Comparison of ENCODE assay signal across 29 cellular contexts in genomic region chr6:142695016-142695415, GRCh38.
DNase-seq lines count a peak whose midpoint lies in the region; ATAC-seq, FAIRE-seq and TF ChIP-seq lines count a peak whose summit lies in the region.
"Had no signal": no experiment of that assay in that cellular context is flagged by ENCODE, and none has a peak within 500 bp of the region (broad histone marks: within the 10 kb centered on the region; RNA-seq: fewer than 3 reads in every experiment).

No MANE protein-coding gene starts in this region.

- TF ChIP-seq CTCF in colonic mucosa (IDR thresholded peaks at IDR 0.05) = no peak
- no peak for TF ChIP-seq CTCF in mucosa of descending colon (IDR thresholded peaks at IDR 0.05)
- TF ChIP-seq CTCF in adrenal gland (IDR thresholded peaks at IDR 0.05) = no peak

- H3K36me3 ChIP-seq in MG63 (no peaks in the 10 kb centered on the region), colonic mucosa (no peaks in the 10 kb centered on the region), mucosa of descending colon (ENCODE audit: low read depth) (no peaks in the 10 kb centered on the region), adrenal gland (replicated peaks in 1 of 2) (no peaks in the 10 kb centered on the region)
- H3K36me3 ChIP-seq: gastroesophageal sphincter, pancreas, transverse colon had no signal

- H3K27ac ChIP-seq in colonic mucosa (no peak overlapping the region), adrenal gland (no peak overlapping the region)
- H3K27ac ChIP-seq: KMS-11, pancreas had no signal

- TF ChIP-seq POLR2A in GM12892 (IDR thresholded peaks at IDR 0.05; ENCODE audit: low read depth, low read length) = no peak
- no peak for TF ChIP-seq POLR2A in adrenal gland (IDR thresholded peaks at IDR 0.05)

- no peak overlapping the region for H3K9ac ChIP-seq in colonic mucosa (ENCODE audit: low read depth in 2 of 2, low read length in 2 of 2)
- H3K9ac ChIP-seq: KMS-11, SK-N-SH had no signal

- H3K27me3 ChIP-seq in MG63 (no peaks in the 10 kb centered on the region), colonic mucosa (no peaks in the 10 kb centered on the region), adrenal gland (no peaks in the 10 kb centered on the region)
- H3K27me3 ChIP-seq: gastroesophageal sphincter, pancreas, transverse colon had no signal

- no peaks in the 10 kb centered on the region for H3K9me3 ChIP-seq in MG63
- no peaks in the 10 kb centered on the region for H3K9me3 ChIP-seq in colonic mucosa
- H3K9me3 ChIP-seq in mucosa of descending colon = no peaks in the 10 kb centered on the region
- no peaks in the 10 kb centered on the region for H3K9me3 ChIP-seq in adrenal gland (replicated peaks in 1 of 3)
- H3K9me3 ChIP-seq: gastroesophageal sphincter, pancreas, SK-N-SH, transverse colon had no signal

- H3K4me1 ChIP-seq in colonic mucosa (no peaks in the 10 kb centered on the region), mucosa of descending colon (ENCODE audit: low read depth) (no peaks in the 10 kb centered on the region), adrenal gland (replicated peaks in 1 of 2) (no peaks in the 10 kb centered on the region)

- no peak overlapping the region for H3K4me3 ChIP-seq in MG63
- H3K4me3 ChIP-seq in colonic mucosa = no peak overlapping the region
- H3K4me3 ChIP-seq in mucosa of descending colon = no peak overlapping the region
- no peak overlapping the region for H3K4me3 ChIP-seq in adrenal gland
- H3K4me3 ChIP-seq: gastroesophageal sphincter, GM12878, pancreas, transverse colon had no signal

- WGBS in adrenal gland, 4 donors = 50 to 59% (median 57%) methylated on average over 3 of the region's 3 CpGs

- ATAC-seq in mucosa of descending colon = no peak
- ATAC-seq: activated CD8-positive, alpha-beta T cell treated with anti-CD3 and anti-CD28 coated beads, Interleukin-2, amount 10 ng/mL, durations not matched to agents 7 days and 5 days; gastroesophageal sphincter; pancreas; stimulated activated naive B cell treated with anti-CD40 and anti-IgM and Interleukin-4, amounts not matched to agents 10 μg/mL and 1 μg/mL and 100 μg/mL, for 72 hours had no signal

- DNase-seq in EH (ENCODE audit: low read depth) = peak; percentile 31
- DNase-seq in MG63 = peak; percentile 72
- DNase-seq in colonic mucosa = peak; percentile 25
- DNase-seq in mucosa of descending colon = peak in 2 of 3 donors; percentile 16 to 22
- no peak for DNase-seq in putamen (ENCODE audit: low spot score)
- DNase-seq in GM12892 (ENCODE audit: insufficient read length) = no peak
- DNase-seq in adrenal gland = no peak
- no peak for DNase-seq in SW480 (ENCODE audit: low spot score)
- DNase-seq: activated CD4-positive, CD25-positive, alpha-beta regulatory T cell; activated CD8-positive, alpha-beta T cell treated with anti-CD3 and anti-CD28 coated beads, Interleukin-2, amount 10 ng/mL, durations not matched to agents 7 days and 5 days; activated naive CD4-positive, alpha-beta T cell treated with anti-CD3 and anti-CD28 coated beads, Interleukin-2, amount 10 ng/mL, durations not matched to agents 7 days and 5 days; activated T-cell treated with anti-CD3 and anti-CD28 coated beads, Interleukin-2, amount 50 U/mL, for 24 hours; CD4-positive, CD25-positive, alpha-beta regulatory T cell; DMS153; kidney; mammary epithelial cell; NCI-H1105; NCI-H2081 treated with DMSO at 0.1 percent for 48 hours; NCI-H510A treated with DMSO at 0.1 percent for 48 hours; pancreas; SK-N-SH; stimulated activated naive B cell treated with anti-CD40 and anti-IgM and Interleukin-4, amounts not matched to agents 10 μg/mL and 1 μg/mL and 100 μg/mL, for 72 hours; T-helper 9 cell; transverse colon had no signal

- intact Hi-C loops in colonic mucosa (cut with DNase I) = loop anchor here (10.0 kb wide), 1 partner anchor 220 kb away; no protein-coding TSS in a partner anchor
- intact Hi-C loops in mucosa of descending colon (cut with DNase I, micrococcal nuclease) = loop anchor here (10.0 kb wide), 2 partner anchors 330 to 730 kb away; no protein-coding TSS in a partner anchor
- intact Hi-C loops in adrenal gland (cut with DNase I) = loop anchor here in 1 of 2 donors (10.0 kb wide), 2 partner anchors 250 to 730 kb away; partner anchors contain the start of gene HIVEP2

- FAIRE-seq in GM12892 (lab: Jason Lieb, UNC) = no peak
- FAIRE-seq: GM12878, H54, kidney, pancreas, RCC 7860 had no signal

Comparison
In these comparisons a context has a peak if more than half of its experiments do, and no peak if none do; other contexts are left out.
1. DNase-seq: peak in EH (single experiment), MG63 (single experiment), colonic mucosa (single experiment) and mucosa of descending colon (2 of 3); none in putamen (single experiment), GM12892 (single experiment), adrenal gland (0 of 7) and SW480 (single experiment).